6 cellular contexts compared by ENCODE assay signal in the genomic region with DNA sequence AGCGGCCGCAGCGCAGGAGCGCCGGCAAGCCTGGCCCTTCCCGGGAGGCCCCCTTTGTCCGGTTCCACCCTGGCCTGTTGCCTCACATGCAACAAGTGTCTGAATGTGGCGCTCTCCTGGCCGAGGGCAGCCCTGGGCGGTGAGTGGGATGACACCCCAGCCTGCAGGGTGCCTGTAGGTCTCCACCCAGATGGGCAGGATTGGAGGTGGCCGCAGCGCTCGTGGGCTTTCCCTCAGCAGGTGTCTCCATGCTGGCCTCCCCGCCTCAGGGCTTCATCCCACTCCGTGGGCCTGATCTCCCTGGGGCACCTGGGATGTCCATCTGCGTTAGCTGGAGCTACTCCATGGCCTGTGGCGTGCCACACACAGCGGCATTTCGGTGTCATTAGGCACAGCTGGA. TPM values are rescaled to one million over a fixed set of nuclear protein-coding genes. Genes with fewer than 3 reads are reported as not detected.
DNase-seq lines count a peak whose midpoint lies in the region; ATAC-seq, FAIRE-seq and TF ChIP-seq lines count a peak whose summit lies in the region.

No MANE protein-coding gene starts in this region.

- peak overlapping the region; percentile 97; the same call in 1 of the 2 replicates for H3K27ac ChIP-seq in C4-2B

- CTCF ChIA-PET in activated CD8-positive, alpha-beta T cell treated with anti-CD3 and anti-CD28 coated beads for 36 hours (lab: Charles Lee), result no interaction called here

- POLR2A ChIA-PET in activated CD8-positive, alpha-beta T cell treated with anti-CD3 and anti-CD28 coated beads for 36 hours (lab: Charles Lee), result interaction anchor here (1.6 to 8.4 kb wide), 2 partner anchors 13 to 41 kb away, joined by 3 to 46 read pairs; a partner anchor contains a TSS

- intact Hi-C loops in activated CD8-positive, alpha-beta T cell treated with anti-CD3 and anti-CD28 coated beads for 36 hours (cut with micrococcal nuclease), result no loop called here

- H3K9me3 Mint-ChIP-seq in activated CD8-positive, alpha-beta T cell treated with anti-CD3 and anti-CD28 coated beads for 36 hours, result no peaks in the 10 kb centered on the region
- no peaks in the 10 kb centered on the region for H3K9me3 Mint-ChIP-seq in memory B cell

- peaks cover 17% of the 10 kb centered on the region for H3K4me1 Mint-ChIP-seq in activated CD8-positive, alpha-beta T cell treated with anti-CD3 and anti-CD28 coated beads for 36 hours (ENCODE audit: low read depth)
- peaks cover 9% of the 10 kb centered on the region for H3K4me1 Mint-ChIP-seq in memory B cell

- no peak for ATAC-seq in activated CD8-positive, alpha-beta T cell treated with anti-CD3 and anti-CD28 coated beads for 36 hours
- ATAC-seq in memory B cell (ENCODE audit: low read depth), result no peak

- H3K27me3 Mint-ChIP-seq in activated CD8-positive, alpha-beta T cell treated with anti-CD3 and anti-CD28 coated beads for 36 hours, result no peaks in the 10 kb centered on the region
- no peaks in the 10 kb centered on the region for H3K27me3 Mint-ChIP-seq in memory B cell

- FAIRE-seq in frontal cortex (lab: Jason Lieb, UNC), result no peak

- no peak for DNase-seq in activated CD8-positive, alpha-beta T cell treated with anti-CD3 and anti-CD28 coated beads for 36 hours
- DNase-seq in memory B cell (ENCODE audit: low spot score in 2 of 2) (no peak), dedifferentiated amniotic fluid mesenchymal stem cell (ENCODE audit: extremely low spot score) (no peak), frontal cortex (ENCODE audit: low spot score in 2 of 2) (no peak), UCSD-AML1 (lab: John Stamatoyannopoulos, UW; ENCODE audit: unreplicated experiment) (no peak)

- peak overlapping the region; percentile 79 for H3K4me3 Mint-ChIP-seq in activated CD8-positive, alpha-beta T cell treated with anti-CD3 and anti-CD28 coated beads for 36 hours
- peak overlapping the region; percentile 75 for H3K4me3 Mint-ChIP-seq in memory B cell

- H3K27ac Mint-ChIP-seq in activated CD8-positive, alpha-beta T cell treated with anti-CD3 and anti-CD28 coated beads for 36 hours, result peak overlapping the region; percentile 75
- no peak overlapping the region for H3K27ac Mint-ChIP-seq in memory B cell

- TF ChIP-seq CTCF in C4-2B (conservative IDR thresholded peaks at IDR 0.05), result no peak
- TF ChIP-seq CTCF in activated CD8-positive, alpha-beta T cell treated with anti-CD3 and anti-CD28 coated beads for 36 hours (IDR thresholded peaks at IDR 0.05), result no peak

- H3K36me3 Mint-ChIP-seq in activated CD8-positive, alpha-beta T cell treated with anti-CD3 and anti-CD28 coated beads for 36 hours (ENCODE audit: low read depth), result peaks cover 18% of the 10 kb centered on the region
- H3K36me3 Mint-ChIP-seq in memory B cell, result peaks cover 1% of the 10 kb centered on the region

RNA-seq across cellular contexts. Expression of a gene that starts 1.5 kb away (rescaled TPM):
- 10 to 100 TPM; 40.1 to 41.3 TPM for total RNA-seq in activated CD8-positive, alpha-beta T cell treated with anti-CD3 and anti-CD28 coated beads for 36 hours
- 45.7 TPM for total RNA-seq in frontal cortex

RNA-seq across cellular contexts. Expression of a gene that starts 15.1 kb away (rescaled TPM):
- total RNA-seq in activated CD8-positive, alpha-beta T cell treated with anti-CD3 and anti-CD28 coated beads for 36 hours, result 1 to 10 TPM; 3.3 to 4.0 TPM
- 0.82 TPM for total RNA-seq in frontal cortex

RNA-seq across cellular contexts. Expression of a gene that starts 16.9 kb away (rescaled TPM):
- 1 to 10 TPM; 2.8 to 3.6 TPM for total RNA-seq in activated CD8-positive, alpha-beta T cell treated with anti-CD3 and anti-CD28 coated beads for 36 hours
- 2.9 TPM for total RNA-seq in frontal cortex

RNA-seq across cellular contexts. Expression of a gene that starts 42.0 kb away (rescaled TPM):
- total RNA-seq in activated CD8-positive, alpha-beta T cell treated with anti-CD3 and anti-CD28 coated beads for 36 hours, result 10 to 100 TPM; 29.4 to 32.0 TPM
- 9.0 TPM for total RNA-seq in frontal cortex

RNA-seq across cellular contexts. Expression of a gene that starts 42.2 kb away (rescaled TPM):
- 100 to 1,000 TPM; 111 to 113 TPM for total RNA-seq in activated CD8-positive, alpha-beta T cell treated with anti-CD3 and anti-CD28 coated beads for 36 hours
- 34.2 TPM for total RNA-seq in frontal cortex
